Comparison of ENCODE assay signal across 18 cellular contexts in the genomic region with DNA sequence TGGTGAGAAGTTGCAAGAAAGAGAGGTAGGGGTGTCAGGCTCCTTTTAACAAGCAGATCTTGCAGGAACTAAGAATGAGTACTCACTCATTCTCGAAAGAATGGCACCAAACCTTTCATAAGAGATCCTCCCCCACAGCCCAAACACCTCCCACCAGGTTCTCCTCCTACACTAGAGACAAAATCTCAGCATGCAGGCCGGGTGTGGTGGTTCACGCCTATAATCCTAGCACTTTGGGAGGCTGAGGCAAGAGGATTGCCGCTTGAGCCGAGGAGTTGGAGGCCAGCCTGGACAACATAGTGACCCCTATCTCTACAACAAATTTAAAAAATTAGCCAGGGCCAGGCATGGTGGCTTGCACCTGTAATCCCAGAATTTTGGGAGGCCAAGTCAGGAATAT. TPM values are rescaled to one million over a fixed set of nuclear protein-coding genes. Genes with fewer than 3 reads are reported as not detected.
DNase-seq lines count a peak whose midpoint lies in the region; ATAC-seq and TF ChIP-seq lines count a peak whose summit lies in the region.
"Had no signal": no experiment of that assay in that cellular context is flagged by ENCODE, and none has a peak within 500 bp of the region (broad histone marks: within the 10 kb centered on the region; RNA-seq: fewer than 3 reads in every experiment).

No MANE protein-coding gene starts in this region.

- H3K4me1 Mint-ChIP-seq in activated CD4-positive, alpha-beta T cell treated with anti-CD3 and anti-CD28 coated beads, Interleukin-2, amount 10 ng/mL, durations not matched to agents 7 days and 5 days: peaks cover 84% of the 10 kb centered on the region
- peaks cover 35% of the 10 kb centered on the region for H3K4me1 Mint-ChIP-seq in activated T-helper 17 cell treated with anti-CD3 and anti-CD28 coated beads, Interleukin-2, amount 50 U/mL, for 72 hours
- peaks cover 38% of the 10 kb centered on the region for H3K4me1 Mint-ChIP-seq in endodermal cell

- intact Hi-C loops in esophagus squamous epithelium (cut with DNase I): no loop called here

- DNase-seq in activated CD4-positive, alpha-beta T cell treated with anti-CD3 and anti-CD28 coated beads, Interleukin-2, amount 10 ng/mL, durations not matched to agents 7 days and 5 days: no peak
- DNase-seq in activated CD4-positive, alpha-beta T cell treated with anti-CD3 and anti-CD28 coated beads for 48 hours: no peak
- peak; percentile 42 for DNase-seq in activated CD8-positive, alpha-beta memory T cell treated with anti-CD3 and anti-CD28 coated beads, Interleukin-2, amount 50 U/mL, for 48 hours
- DNase-seq in activated CD8-positive, alpha-beta memory T cell treated with anti-CD3 and anti-CD28 coated beads for 24 hours: no peak
- DNase-seq in endodermal cell: no peak
- no peak for DNase-seq in esophagus squamous epithelium (lab: John Stamatoyannopoulos, UW)
- DNase-seq: C1 segment of cervical spinal cord; Calu3; CD4-positive, alpha-beta memory T cell; COR-L47; DMS53; DMS79 treated with DMSO at 0.1 percent for 48 hours; GF-D8; H9 had no signal

- POLR2A ChIA-PET in activated CD4-positive, alpha-beta T cell treated with anti-CD3 and anti-CD28 coated beads, Interleukin-2, amount 10 ng/mL, durations not matched to agents 7 days and 5 days (lab: Charles Lee): no interaction called here

- peaks cover 61% of the 10 kb centered on the region for H3K36me3 Mint-ChIP-seq in activated CD4-positive, alpha-beta T cell treated with anti-CD3 and anti-CD28 coated beads, Interleukin-2, amount 10 ng/mL, durations not matched to agents 7 days and 5 days (ENCODE audit: low read depth)
- peaks cover 21% of the 10 kb centered on the region for H3K36me3 Mint-ChIP-seq in activated T-helper 17 cell treated with anti-CD3 and anti-CD28 coated beads, Interleukin-2, amount 50 U/mL, for 72 hours (ENCODE audit: low read depth)
- H3K36me3 Mint-ChIP-seq in endodermal cell (ENCODE audit: low read depth): peaks cover 68% of the 10 kb centered on the region

- CTCF ChIA-PET in activated CD4-positive, alpha-beta T cell treated with anti-CD3 and anti-CD28 coated beads, Interleukin-2, amount 10 ng/mL, durations not matched to agents 7 days and 5 days (lab: Charles Lee): no interaction called here

- H3K4me1 ChIP-seq in endodermal cell (ENCODE audit: control insufficient read depth, insufficient read depth, low read length): peaks cover 23% of the 10 kb centered on the region
- peaks cover 0 to 10% (median 0%) of the 10 kb centered on the region in 3 donors for H3K4me1 ChIP-seq in esophagus squamous epithelium

- H3K27ac ChIP-seq in endodermal cell (ENCODE audit: low read depth, low read length): no peak overlapping the region
- no peak overlapping the region for H3K27ac ChIP-seq in esophagus squamous epithelium

- H3K9me3 Mint-ChIP-seq in activated CD4-positive, alpha-beta T cell treated with anti-CD3 and anti-CD28 coated beads, Interleukin-2, amount 10 ng/mL, durations not matched to agents 7 days and 5 days: peaks cover 9% of the 10 kb centered on the region
- H3K9me3 Mint-ChIP-seq in activated T-helper 17 cell treated with anti-CD3 and anti-CD28 coated beads, Interleukin-2, amount 50 U/mL, for 72 hours: no peaks in the 10 kb centered on the region
- peaks cover 48% of the 10 kb centered on the region for H3K9me3 Mint-ChIP-seq in endodermal cell

- no peaks in the 10 kb centered on the region for H3K27me3 Mint-ChIP-seq in activated CD4-positive, alpha-beta T cell treated with anti-CD3 and anti-CD28 coated beads, Interleukin-2, amount 10 ng/mL, durations not matched to agents 7 days and 5 days
- no peaks in the 10 kb centered on the region for H3K27me3 Mint-ChIP-seq in activated T-helper 17 cell treated with anti-CD3 and anti-CD28 coated beads, Interleukin-2, amount 50 U/mL, for 72 hours
- peaks cover 2% of the 10 kb centered on the region for H3K27me3 Mint-ChIP-seq in endodermal cell (ENCODE audit: insufficient read depth)
- H3K27me3 Mint-ChIP-seq: CD4-positive, alpha-beta memory T cell had no signal

- no peak overlapping the region for H3K4me3 Mint-ChIP-seq in activated CD4-positive, alpha-beta T cell treated with anti-CD3 and anti-CD28 coated beads, Interleukin-2, amount 10 ng/mL, durations not matched to agents 7 days and 5 days
- H3K4me3 Mint-ChIP-seq in activated T-helper 17 cell treated with anti-CD3 and anti-CD28 coated beads, Interleukin-2, amount 50 U/mL, for 72 hours: peak overlapping the region; percentile 25
- no peak overlapping the region for H3K4me3 Mint-ChIP-seq in endodermal cell
- H3K4me3 Mint-ChIP-seq: CD4-positive, alpha-beta memory T cell; GM23338; H9 had no signal

- no peak for TF ChIP-seq POLR2A in esophagus squamous epithelium (IDR thresholded peaks at IDR 0.05)

- H3K9me3 ChIP-seq in endodermal cell (ENCODE audit: control insufficient read depth, low read length): peaks cover 59% of the 10 kb centered on the region
- no peaks in the 10 kb centered on the region for H3K9me3 ChIP-seq in esophagus squamous epithelium

- H3K27me3 ChIP-seq in endodermal cell (ENCODE audit: control insufficient read depth, insufficient read depth, low read length, poor library complexity, severe bottlenecking) (no peaks in the 10 kb centered on the region), esophagus squamous epithelium (peaks cover 0 to 40% (median 0%) of the 10 kb centered on the region in 4 donors)

- H3K9ac ChIP-seq in endodermal cell (ENCODE audit: extremely low read depth, low read length, poor library complexity, severe bottlenecking): no peak overlapping the region

- ATAC-seq in activated T-helper 17 cell treated with anti-CD3 and anti-CD28 coated beads, Interleukin-2, amount 50 U/mL, for 72 hours (replicated peaks): no peak
- ATAC-seq in HG03159 (IDR thresholded peaks at IDR 0.05; ENCODE audit: unreplicated experiment): no peak
- ATAC-seq: GM23338, HCT116 had no signal

- TF ChIP-seq CTCF in endodermal cell (conservative IDR thresholded peaks at IDR 0.05): no peak
- TF ChIP-seq CTCF in esophagus squamous epithelium (IDR thresholded peaks at IDR 0.05): no peak

- peak overlapping the region; percentile 21 for H3K27ac Mint-ChIP-seq in activated CD4-positive, alpha-beta T cell treated with anti-CD3 and anti-CD28 coated beads, Interleukin-2, amount 10 ng/mL, durations not matched to agents 7 days and 5 days
- H3K27ac Mint-ChIP-seq in activated T-helper 17 cell treated with anti-CD3 and anti-CD28 coated beads, Interleukin-2, amount 50 U/mL, for 72 hours: peak overlapping the region; percentile 11
- H3K27ac Mint-ChIP-seq in endodermal cell: no peak overlapping the region
- H3K27ac Mint-ChIP-seq: GM23338, H9 had no signal

- 93 to 95% methylated on average over 2 to 5 of the region's 5 CpGs for WGBS in endodermal cell (ENCODE audit: insufficient coverage in 1 of 2, insufficient read length in 1 of 2), 2 experiments
- WGBS in esophagus squamous epithelium, 2 donors: 89 to 91% methylated on average over 5 of the region's 5 CpGs

- H3K4me3 ChIP-seq in endodermal cell (ENCODE audit: low read length) (peak overlapping the region; percentile 54), esophagus squamous epithelium (no peak overlapping the region)
- H3K4me3 ChIP-seq: GM23338 had no signal

- H3K36me3 ChIP-seq in endodermal cell (ENCODE audit: control insufficient read depth, insufficient read depth, low read length) (peaks cover 84% of the 10 kb centered on the region), esophagus squamous epithelium (no peaks in the 10 kb centered on the region)

RNA-seq across cellular contexts. Expression of a gene that starts 11.1 kb away (rescaled TPM):
- 10 to 100 TPM; 35.3 to 36.3 TPM for total RNA-seq in activated CD4-positive, alpha-beta T cell treated with anti-CD3 and anti-CD28 coated beads, Interleukin-2, amount 10 ng/mL, durations not matched to agents 7 days and 5 days
- total RNA-seq in activated T-helper 17 cell treated with anti-CD3 and anti-CD28 coated beads, Interleukin-2, amount 50 U/mL, for 72 hours: 10 to 100 TPM; 41.7 to 78.3 TPM
- total RNA-seq in endodermal cell: 10 to 100 TPM; 28.8 to 39.6 TPM
- polyA plus RNA-seq in endodermal cell (2013, experiment 1 of 2): 17.7 TPM
- polyA plus RNA-seq in endodermal cell (2013, experiment 2 of 2): 21.1 TPM
- total RNA-seq in esophagus squamous epithelium: 1 to 10 TPM in 3 of 4 donors, under 1 TPM in 1; 0.61 to 1.7 (median 1.1) TPM

Comparison
In these comparisons a context has a peak if more than half of its experiments do, and no peak if none do; other contexts are left out.
1. RNA of a gene that starts 11.1 kb away (total RNA-seq): 41.7 to 78.3 TPM in activated T-helper 17 cell treated with anti-CD3 and anti-CD28 coated beads, Interleukin-2, amount 50 U/mL, for 72 hours, 28.8 to 39.6 TPM in endodermal cell and 35.3 to 36.3 TPM in activated CD4-positive, alpha-beta T cell treated with anti-CD3 and anti-CD28 coated beads, Interleukin-2, amount 10 ng/mL, durations not matched to agents 7 days and 5 days; 0.61 to 1.7 TPM in esophagus squamous epithelium; every median in the first group is over 10 times any median in the second.